ENCODE assay signal across 31 cellular contexts in genomic region chr15:57582080-57582479, GRCh38.
"Had no signal": no experiment of that assay in that cellular context is flagged by ENCODE, and none has a peak within 500 bp of the region (broad histone marks: within the 10 kb centered on the region; RNA-seq: fewer than 3 reads in every experiment).

No MANE protein-coding gene starts in this region.

- FAIRE-seq: RCC 7860 had no signal

- H3K27ac ChIP-seq: ascending aorta, PC-9, RWPE1, WERI-Rb-1 had no signal

- DNase-seq: activated CD4-positive, alpha-beta T cell treated with anti-CD3 and anti-CD28 coated beads, Interleukin-2, amount 10 ng/mL, durations not matched to agents 24 days and 14 days; activated CD4-positive, alpha-beta T cell treated with anti-CD3 and anti-CD28 coated beads, Interleukin-2, amount 50 U/mL, for 4 hours; activated CD8-positive, alpha-beta T cell treated with anti-CD3 and anti-CD28 coated beads, Interleukin-2, amount 10 ng/mL, durations not matched to agents 7 days and 5 days; activated gamma-delta T cell; activated naive CD4-positive, alpha-beta T cell treated with Interleukin-2 at 50 U/mL for 16 hours; activated naive CD8-positive, alpha-beta T cell treated with anti-CD3 and anti-CD28 coated beads, Interleukin-2, amount 10 ng/mL, durations not matched to agents 7 days and 5 days; activated T-cell treated with anti-CD3 and anti-CD28 coated beads, Interleukin-2, amount 50 U/mL, for 24 hours; amygdala; Kasumi-1; KG1; MG63; NCI-H1048; NCI-H1105 treated with DMSO at 0.1 percent for 48 hours; NCI-H1436; NCI-H1694; NCI-H1930; NCI-H2081 treated with DMSO at 0.1 percent for 48 hours; NCI-H345; NCI-H526; NCI-H748 treated with DMSO at 0.1 percent for 48 hours; NK-92 treated with Interleukin-12 subunit alpha and Interleukin-12 subunit beta, amount 100 ng/mL, for 24 hours; PC-9; Right ventricle myocardium superior; SW 1271; T-helper 1 cell; T-helper 2 cell; T-helper 9 cell; WERI-Rb-1 had no signal

- H3K4me3 ChIP-seq: ascending aorta, MG63, PC-9 had no signal
